In genomic region chr19:41355802-41356201, GRCh38 we compare ENCODE assay signal across 15 cellular contexts. TPM values are rescaled to one million over a fixed set of nuclear protein-coding genes. Genes with fewer than 3 reads are reported as not detected.
DNase-seq lines count a peak whose midpoint lies in the region; ATAC-seq, FAIRE-seq and TF ChIP-seq lines count a peak whose summit lies in the region.
"Had no signal": no experiment of that assay in that cellular context is flagged by ENCODE, and none has a peak within 500 bp of the region (broad histone marks: within the 10 kb centered on the region; RNA-seq: fewer than 3 reads in every experiment).

No MANE protein-coding gene starts in this region.

- POLR2A ChIA-PET in T-cell (lab: Charles Lee) = interaction anchor here in 1 of 2 donors (0.7 to 1.1 kb wide), 2 partner anchors 8 to 53 kb away, joined by 3 to 6 read pairs; partner anchors contain the start of gene B9D2
- POLR2A ChIA-PET in H1 (lab: Charles Lee; ENCODE audit: partially characterized antibody) = interaction anchor here (0.9 to 5.4 kb wide), 3 partner anchors 8 to 81 kb away, joined by 3 to 29 read pairs (median 3); partner anchors contain the start of genes B9D2 and CCDC97

- no peak overlapping the region for H3K4me3 ChIP-seq in H1 (ENCODE audit: extremely low read depth in 1 of 4, insufficient read depth in 2 of 4, low read depth in 3 of 4, low read length in 4 of 4)

- H3K9ac ChIP-seq in H1 (replicated peaks in 1 of 4; ENCODE audit: extremely low read depth in 1 of 4, low read depth in 3 of 4, low read length in 3 of 4) = no peak overlapping the region

- no peak overlapping the region for H2BK15ac ChIP-seq in H1 (ENCODE audit: low read length)

- intact Hi-C loops in activated naive CD4-positive, alpha-beta T cell treated with anti-CD3 and anti-CD28 coated beads for 36 hours (cut with micrococcal nuclease) = loop anchor here (10.0 kb wide), 2 partner anchors 529 to 741 kb away; partner anchors contain the start of gene ARHGEF1

- no peaks in the 10 kb centered on the region; the same call in 1 of the 2 replicates for H3K79me1 ChIP-seq in H1 (ENCODE audit: low read depth, low read length)

- no peaks in the 10 kb centered on the region for H3K27me3 Mint-ChIP-seq in activated naive CD4-positive, alpha-beta T cell treated with anti-CD3 and anti-CD28 coated beads for 36 hours (ENCODE audit: low read depth)
- no peaks in the 10 kb centered on the region for H3K27me3 Mint-ChIP-seq in T-cell
- H3K27me3 Mint-ChIP-seq in type B pancreatic cell = peaks cover 35% of the 10 kb centered on the region

- peaks cover 0 to 7% of the 10 kb centered on the region in 2 experiments for H4K20me1 ChIP-seq in H1 (replicated peaks in 1 of 2; ENCODE audit: control insufficient read depth in 1 of 2, insufficient read depth in 2 of 2, low read length in 2 of 2)

- DNase-seq in activated naive CD4-positive, alpha-beta T cell treated with anti-CD3 and anti-CD28 coated beads for 36 hours = no peak
- DNase-seq in activated naive CD4-positive, alpha-beta T cell (lab: John Stamatoyannopoulos, UW) = no peak
- DNase-seq in T-cell = no peak
- DNase-seq in H1 (ENCODE audit: low read depth in 1 of 2, low spot score in 2 of 2) = no peak
- DNase-seq in type B pancreatic cell (ENCODE audit: extremely low spot score, unreplicated experiment) = no peak
- no peak for DNase-seq in ecto neural progenitor cell (ENCODE audit: low spot score)
- no peak for DNase-seq in HK-2 (ENCODE audit: unreplicated experiment)
- DNase-seq: DMS53, endodermal cell, NCI-H1092, nucleus accumbens, SIG-M5 had no signal

- peaks cover 47% of the 10 kb centered on the region for H3K4me1 Mint-ChIP-seq in activated naive CD4-positive, alpha-beta T cell treated with anti-CD3 and anti-CD28 coated beads for 36 hours (ENCODE audit: low read depth)
- H3K4me1 Mint-ChIP-seq in T-cell (peaks cover 58 to 62% (median 59%) of the 10 kb centered on the region in 3 donors), type B pancreatic cell (ENCODE audit: unreplicated experiment) (peaks cover 18% of the 10 kb centered on the region)

- H2AFZ ChIP-seq in H1 (ENCODE audit: low read length) = no peak overlapping the region

- H3K79me2 ChIP-seq in H1 (ENCODE audit: control insufficient read depth in 1 of 2, insufficient read depth in 2 of 2, low read length in 2 of 2) = no peaks in the 10 kb centered on the region

- FAIRE-seq in H1 (lab: Jason Lieb, UNC) = no peak
- FAIRE-seq: bronchial epithelial cell, HepG2 had no signal

- TF ChIP-seq RAD21 in H1 (IDR thresholded peaks at IDR 0.05 in 1 of 2, conservative IDR thresholded peaks at IDR 0.05 in 1 of 2; ENCODE audit: low read depth in 2 of 2, low read length in 2 of 2) = no peak

- CTCF ChIA-PET in activated naive CD4-positive, alpha-beta T cell treated with anti-CD3 and anti-CD28 coated beads for 36 hours (lab: Charles Lee) = interaction anchor here (1.0 to 3.0 kb wide), 4 partner anchors 9 to 83 kb away, joined by 3 to 19 read pairs (median 3); partner anchors contain the start of gene B9D2
- CTCF ChIA-PET in T-cell (lab: Charles Lee) (interaction anchor here in 1 of 2 donors (0.7 to 2.7 kb wide), 4 partner anchors 9 to 634 kb away, joined by 3 to 17 read pairs (median 4); partner anchors contain the start of gene B9D2), H1 (lab: Charles Lee; ENCODE audit: partially characterized antibody) (interaction anchor here (0.5 to 8.0 kb wide), 9 partner anchors 9 to 579 kb away, joined by 3 to 37 read pairs (median 4); partner anchors contain the start of gene B9D2)

- no peak overlapping the region for H4K91ac ChIP-seq in H1 (replicated peaks; ENCODE audit: insufficient read length, low read length)

- H2AK5ac ChIP-seq in H1 (ENCODE audit: low read depth, low read length) = no peak overlapping the region

- H3K18ac ChIP-seq in H1 (ENCODE audit: extremely low read depth, low read length) = no peak overlapping the region

- H3K27ac ChIP-seq in H1 (ENCODE audit: low read depth, low read length) = no peak overlapping the region

- ATAC-seq in T-cell (replicated peaks in 1 of 4) (no peak), GM21619 (IDR thresholded peaks at IDR 0.05; ENCODE audit: unreplicated experiment) (no peak)
- ATAC-seq: HepG2 had no signal

- H3K9me3 Mint-ChIP-seq in activated naive CD4-positive, alpha-beta T cell treated with anti-CD3 and anti-CD28 coated beads for 36 hours = no peaks in the 10 kb centered on the region
- H3K9me3 Mint-ChIP-seq in T-cell = no peaks in the 10 kb centered on the region
- no peaks in the 10 kb centered on the region for H3K9me3 Mint-ChIP-seq in type B pancreatic cell
- H3K9me3 Mint-ChIP-seq: endodermal cell had no signal

- peaks cover 15% of the 10 kb centered on the region for H3K36me3 Mint-ChIP-seq in activated naive CD4-positive, alpha-beta T cell treated with anti-CD3 and anti-CD28 coated beads for 36 hours (ENCODE audit: low read depth)
- H3K36me3 Mint-ChIP-seq in T-cell = peaks cover 4% of the 10 kb centered on the region
- H3K36me3 Mint-ChIP-seq in type B pancreatic cell = peaks cover 5% of the 10 kb centered on the region

- peak overlapping the region; percentile 57 for H3K4me3 Mint-ChIP-seq in activated naive CD4-positive, alpha-beta T cell treated with anti-CD3 and anti-CD28 coated beads for 36 hours
- H3K4me3 Mint-ChIP-seq in T-cell (peak overlapping the region; percentile 1 to 99 (median 1)), type B pancreatic cell (peak overlapping the region; percentile 76)
- H3K4me3 Mint-ChIP-seq: endodermal cell had no signal

- TF ChIP-seq EP300 in H1 (IDR thresholded peaks at IDR 0.05; ENCODE audit: borderline replicate concordance in 1 of 2, low read depth in 2 of 2, low read length in 2 of 2) = no peak

- no peak overlapping the region for H3K4me2 ChIP-seq in H1 (ENCODE audit: insufficient read depth in 1 of 2, low read depth in 2 of 2, low read length in 2 of 2)

- H3K23ac ChIP-seq in H1 (ENCODE audit: insufficient read length) = no peak overlapping the region

- no peak overlapping the region for H3K14ac ChIP-seq in H1 (ENCODE audit: insufficient read length)

- WGBS in H1 (ENCODE audit: extremely low coverage in 1 of 2, insufficient coverage in 1 of 2, insufficient read length in 1 of 2, insufficient replicate concordance in 2 of 2, low coverage in 1 of 2, low lambda C conversion rate in 2 of 2, missing lambda C conversion rate in 1 of 2), 2 experiments = 73% methylated on average over 3 of the region's 3 CpGs; no CpG with 5 or more reads in 1 of the 2 experiments

- H3K4me1 ChIP-seq in H1 (replicated peaks in 1 of 4; ENCODE audit: control insufficient read depth in 3 of 4, insufficient read depth in 4 of 4, low read length in 3 of 4) = peaks cover 0 to 14% (median 4%) of the 10 kb centered on the region in 4 experiments; a peak in 5 of 7 replicates

- H2BK12ac ChIP-seq in H1 (ENCODE audit: low read depth, low read length) = no peak overlapping the region

- H4K5ac ChIP-seq in H1 (ENCODE audit: insufficient read length, low read depth, low read length) = no peak overlapping the region

- H2BK20ac ChIP-seq in H1 (ENCODE audit: low read length) = no peak overlapping the region

- H4K8ac ChIP-seq in H1 (ENCODE audit: extremely low read depth, insufficient read depth, low read length) = peak overlapping the region; percentile 17; the same call in 1 of the 2 replicates

- no peak overlapping the region for H2BK5ac ChIP-seq in H1 (ENCODE audit: low read depth, low read length)

- H3K27ac Mint-ChIP-seq in activated naive CD4-positive, alpha-beta T cell treated with anti-CD3 and anti-CD28 coated beads for 36 hours = peak overlapping the region; percentile 96
- H3K27ac Mint-ChIP-seq in T-cell (peak overlapping the region; percentile 93 to 98), type B pancreatic cell (peak overlapping the region; percentile 32)
- H3K27ac Mint-ChIP-seq: endodermal cell had no signal

- no peak for TF ChIP-seq POLR2A in H1 (IDR thresholded peaks at IDR 0.05; ENCODE audit: control extremely low read depth in 1 of 2, low read depth in 2 of 2, low read length in 2 of 2)

- H3K4ac ChIP-seq in H1 (replicated peaks; ENCODE audit: insufficient read length, low read depth, low read length) = no peak overlapping the region

- H2BK120ac ChIP-seq in H1 (replicated peaks; ENCODE audit: low read depth, low read length) = no peak overlapping the region

- no peak overlapping the region for H3K56ac ChIP-seq in H1 (replicated peaks; ENCODE audit: insufficient read length, low read depth, low read length)

- H3K9me3 ChIP-seq in H1 (ENCODE audit: insufficient read depth in 2 of 2, low read depth in 1 of 2, low read length in 1 of 2) = no peaks in the 10 kb centered on the region

- H3K27me3 ChIP-seq in H1 (replicated peaks in 1 of 4; ENCODE audit: control insufficient read depth in 3 of 4, extremely low read depth in 1 of 4, insufficient read depth in 3 of 4, low read length in 3 of 4) = peaks cover 10 to 28% (median 22%) of the 10 kb centered on the region in 4 experiments

- H3K23me2 ChIP-seq in H1 (ENCODE audit: low read depth, low read length) = peaks cover 26% of the 10 kb centered on the region

- no peak for TF ChIP-seq CTCF in H1 (IDR thresholded peaks at IDR 0.05; ENCODE audit: control extremely low read depth in 1 of 3, insufficient read depth in 1 of 3, low read depth in 1 of 3, low read length in 3 of 3)
- TF ChIP-seq CTCF in type B pancreatic cell (conservative IDR thresholded peaks at IDR 0.05) = no peak

- no peaks in the 10 kb centered on the region for H3K36me3 ChIP-seq in H1 (ENCODE audit: control insufficient read depth in 2 of 4, insufficient read depth in 4 of 4, low read length in 3 of 4)

RNA-seq across cellular contexts. Expression of gene TGFB1, which starts 2.1 kb away (rescaled TPM):
- 10 to 100 TPM; 94.4 to 95.6 TPM for total RNA-seq in activated naive CD4-positive, alpha-beta T cell treated with anti-CD3 and anti-CD28 coated beads for 36 hours
- total RNA-seq in T-cell (100 to 1,000 TPM; 170 to 412 (median 206) TPM), type B pancreatic cell (ENCODE audit: low replicate concordance) (2.3 and 3.4 TPM in 2 replicates)
- total RNA-seq in H1 (2021; fragmentation: NEBNext Ultra II Directional; extraction: Animal tissue kit (Norgen Biotek cat#: 25700)) = 10.6 and 12.2 TPM in 2 replicates
- polyA plus RNA-seq in H1 (2011; rRNA removed) = 1.7 and 6.5 TPM in 2 replicates
- 2.0 TPM for polyA plus RNA-seq in H1 (2011; cell fraction: cytosol; rRNA removed)
- 3.0 TPM for polyA plus RNA-seq in H1 (2011; cell fraction: nucleus; rRNA removed)
- 7.1 to 8.5 TPM (median 7.4 TPM) in 4 replicates for polyA plus RNA-seq in H1 (2012, experiment 1 of 2)
- polyA plus RNA-seq in H1 (2012, experiment 2 of 2) = 7.1 TPM
- 12.1 TPM for polyA plus RNA-seq in H1 (2013, experiment 1 of 2)
- 12.7 TPM for polyA plus RNA-seq in H1 (2013, experiment 2 of 2)
- polyA minus RNA-seq in H1 (2011; rRNA and poly(A)+ RNA removed) = 0.88 and 5.4 TPM in 2 replicates
- 8.4 TPM for polyA minus RNA-seq in H1 (2011; cell fraction: cytosol; rRNA and poly(A)+ RNA removed)
- polyA minus RNA-seq in H1 (2011; cell fraction: nucleus; rRNA and poly(A)+ RNA removed) = 2.1 TPM

RNA-seq across cellular contexts. Expression of gene B9D2, which starts 8.1 kb away (rescaled TPM):
- total RNA-seq in activated naive CD4-positive, alpha-beta T cell treated with anti-CD3 and anti-CD28 coated beads for 36 hours = 1 to 10 TPM; 3.5 to 4.1 TPM
- 10 to 100 TPM; 15.3 to 27.9 (median 16.4) TPM for total RNA-seq in T-cell
- total RNA-seq in H1 (2021; fragmentation: NEBNext Ultra II Directional; extraction: Animal tissue kit (Norgen Biotek cat#: 25700)) = 4.9 and 5.0 TPM in 2 replicates
- 6.3 and 9.0 TPM in 2 replicates for polyA plus RNA-seq in H1 (2011; rRNA removed)
- 4.7 TPM for polyA plus RNA-seq in H1 (2011; cell fraction: cytosol; rRNA removed)
- polyA plus RNA-seq in H1 (2011; cell fraction: nucleus; rRNA removed) = 5.1 TPM
- 4.9 to 6.4 TPM (median 5.6 TPM) in 4 replicates for polyA plus RNA-seq in H1 (2012, experiment 1 of 2)
- polyA plus RNA-seq in H1 (2012, experiment 2 of 2) = 4.2 TPM
- 2.8 TPM for polyA plus RNA-seq in H1 (2013, experiment 1 of 2)
- polyA plus RNA-seq in H1 (2013, experiment 2 of 2) = 3.0 TPM
- polyA minus RNA-seq in H1 (2011; rRNA and poly(A)+ RNA removed) = 0.80 and 1.3 TPM in 2 replicates
- 3.4 TPM for polyA minus RNA-seq in H1 (2011; cell fraction: cytosol; rRNA and poly(A)+ RNA removed)
- polyA minus RNA-seq in H1 (2011; cell fraction: nucleus; rRNA and poly(A)+ RNA removed) = 2.2 TPM
- total RNA-seq in type B pancreatic cell (ENCODE audit: low replicate concordance) = 4.8 and 8.8 TPM in 2 replicates

RNA-seq across cellular contexts. Expression of gene TMEM91, which starts 20.5 kb away (rescaled TPM):
- 1 to 10 TPM; 5.6 to 5.7 TPM for total RNA-seq in activated naive CD4-positive, alpha-beta T cell treated with anti-CD3 and anti-CD28 coated beads for 36 hours
- total RNA-seq in T-cell = 10 to 100 TPM in 3 of 5 donors, 1 to 10 TPM in 2; 9.9 to 14.7 (median 13.2) TPM
- total RNA-seq in H1 (2021; fragmentation: NEBNext Ultra II Directional; extraction: Animal tissue kit (Norgen Biotek cat#: 25700)) = 4.2 and 5.3 TPM in 2 replicates
- polyA plus RNA-seq in H1 (2011; rRNA removed) = 7.4 and 12.9 TPM in 2 replicates
- 7.9 TPM for polyA plus RNA-seq in H1 (2011; cell fraction: cytosol; rRNA removed)
- 15.3 TPM for polyA plus RNA-seq in H1 (2011; cell fraction: nucleus; rRNA removed)
- 3.8 to 10.2 TPM (median 7.9 TPM) in 4 replicates for polyA plus RNA-seq in H1 (2012, experiment 1 of 2)
- 13.7 TPM for polyA plus RNA-seq in H1 (2012, experiment 2 of 2)
- polyA plus RNA-seq in H1 (2013, experiment 1 of 2) = 6.7 TPM
- polyA plus RNA-seq in H1 (2013, experiment 2 of 2) = 6.5 TPM
- polyA minus RNA-seq in H1 (2011; rRNA and poly(A)+ RNA removed) = 2.3 and 9.6 TPM in 2 replicates
- 2.7 TPM for polyA minus RNA-seq in H1 (2011; cell fraction: cytosol; rRNA and poly(A)+ RNA removed)
- 3.8 TPM for polyA minus RNA-seq in H1 (2011; cell fraction: nucleus; rRNA and poly(A)+ RNA removed)
- 2.0 and 8.1 TPM in 2 replicates for total RNA-seq in type B pancreatic cell (ENCODE audit: low replicate concordance)

RNA-seq across cellular contexts. Expression of gene EXOSC5, which starts 41.4 kb away (rescaled TPM):
- total RNA-seq in activated naive CD4-positive, alpha-beta T cell treated with anti-CD3 and anti-CD28 coated beads for 36 hours = 10 to 100 TPM; 47.5 to 51.7 TPM
- total RNA-seq in T-cell = 10 to 100 TPM; 12.4 to 32.8 (median 27.1) TPM
- 56.2 and 66.0 TPM in 2 replicates for total RNA-seq in H1 (2021; fragmentation: NEBNext Ultra II Directional; extraction: Animal tissue kit (Norgen Biotek cat#: 25700))
- 92.8 and 125 TPM in 2 replicates for polyA plus RNA-seq in H1 (2011; rRNA removed)
- polyA plus RNA-seq in H1 (2011; cell fraction: cytosol; rRNA removed) = 99.3 TPM
- 84.3 TPM for polyA plus RNA-seq in H1 (2011; cell fraction: nucleus; rRNA removed)
- polyA plus RNA-seq in H1 (2012, experiment 1 of 2) = 66.1 to 69.5 TPM (median 68.1 TPM) in 4 replicates
- polyA plus RNA-seq in H1 (2012, experiment 2 of 2) = 92.1 TPM
- polyA plus RNA-seq in H1 (2013, experiment 1 of 2) = 40.1 TPM
- 38.2 TPM for polyA plus RNA-seq in H1 (2013, experiment 2 of 2)
- polyA minus RNA-seq in H1 (2011; rRNA and poly(A)+ RNA removed) = 18.9 and 23.9 TPM in 2 replicates
- polyA minus RNA-seq in H1 (2011; cell fraction: cytosol; rRNA and poly(A)+ RNA removed) = 30.8 TPM
- 19.9 TPM for polyA minus RNA-seq in H1 (2011; cell fraction: nucleus; rRNA and poly(A)+ RNA removed)
- total RNA-seq in type B pancreatic cell (ENCODE audit: low replicate concordance) = 11.4 and 20.2 TPM in 2 replicates

RNA-seq across cellular contexts. Expression of gene BCKDHA, which starts 41.8 kb away (rescaled TPM):
- 10 to 100 TPM; 18.2 to 21.7 TPM for total RNA-seq in activated naive CD4-positive, alpha-beta T cell treated with anti-CD3 and anti-CD28 coated beads for 36 hours
- total RNA-seq in T-cell (10 to 100 TPM; 13.0 to 28.6 (median 27.0) TPM), type B pancreatic cell (ENCODE audit: low replicate concordance) (7.5 and 11.7 TPM in 2 replicates)
- total RNA-seq in H1 (2021; fragmentation: NEBNext Ultra II Directional; extraction: Animal tissue kit (Norgen Biotek cat#: 25700)) = 14.2 and 15.2 TPM in 2 replicates
- 69.6 and 103 TPM in 2 replicates for polyA plus RNA-seq in H1 (2011; rRNA removed)
- 46.5 TPM for polyA plus RNA-seq in H1 (2011; cell fraction: cytosol; rRNA removed)
- 93.1 TPM for polyA plus RNA-seq in H1 (2011; cell fraction: nucleus; rRNA removed)
- 10.6 to 41.9 TPM (median 29.6 TPM) in 4 replicates for polyA plus RNA-seq in H1 (2012, experiment 1 of 2)
- 34.0 TPM for polyA plus RNA-seq in H1 (2012, experiment 2 of 2)
- polyA plus RNA-seq in H1 (2013, experiment 1 of 2) = 29.0 TPM
- 28.6 TPM for polyA plus RNA-seq in H1 (2013, experiment 2 of 2)
- polyA minus RNA-seq in H1 (2011; rRNA and poly(A)+ RNA removed) = 13.7 and 25.1 TPM in 2 replicates
- 34.5 TPM for polyA minus RNA-seq in H1 (2011; cell fraction: cytosol; rRNA and poly(A)+ RNA removed)
- polyA minus RNA-seq in H1 (2011; cell fraction: nucleus; rRNA and poly(A)+ RNA removed) = 30.6 TPM

Comparison
In these comparisons a context has a peak if more than half of its experiments do, and no peak if none do; other contexts are left out.
1. H3K27ac Mint-ChIP-seq: peak in every context shown above with its lines; median percentile 96 in activated naive CD4-positive, alpha-beta T cell treated with anti-CD3 and anti-CD28 coated beads for 36 hours; 96 in T-cell; 32 in type B pancreatic cell.
2. H3K4me3 Mint-ChIP-seq: peak in every context shown above with its lines; median percentile 76 in type B pancreatic cell; 57 in activated naive CD4-positive, alpha-beta T cell treated with anti-CD3 and anti-CD28 coated beads for 36 hours; 1 in T-cell.